In the genomic region with DNA sequence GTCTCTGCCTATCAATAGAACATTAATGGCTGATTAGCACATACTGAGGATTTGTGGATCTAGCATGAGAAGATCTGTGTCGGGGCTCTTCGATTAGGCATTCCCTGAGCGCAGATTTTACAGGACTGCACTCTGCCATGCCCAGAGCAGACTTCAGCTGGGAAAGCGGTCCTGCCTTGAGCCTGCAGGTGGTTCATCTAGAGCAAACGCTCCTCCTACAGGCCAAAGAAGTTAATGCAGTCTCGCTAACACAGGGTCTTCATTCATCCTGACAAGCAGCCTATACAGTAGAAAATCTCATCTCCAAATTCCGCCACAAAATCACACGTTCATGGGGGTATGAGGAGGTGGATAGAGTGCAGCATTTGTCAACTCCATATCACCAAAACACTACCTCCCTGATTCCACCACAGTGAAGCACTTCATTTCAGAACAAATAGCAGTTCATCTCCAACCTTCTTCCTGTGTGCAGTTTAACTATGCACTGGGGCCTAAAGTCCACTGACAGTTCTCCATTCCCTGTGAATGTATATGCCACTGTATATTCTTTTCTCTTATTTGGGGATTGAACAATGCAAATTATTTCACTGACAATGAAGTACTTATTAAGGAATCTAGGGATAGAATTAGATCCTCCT, we compare ENCODE assay signal across 8 cellular contexts.
A peak's percentile ranks its signal among the peaks of the same experiment; 100 is the strongest.
DNase-seq lines count a peak whose midpoint lies in the region; ATAC-seq and TF ChIP-seq lines count a peak whose summit lies in the region.

No MANE protein-coding gene starts in this region.

- no peak overlapping the region for H3K27ac Mint-ChIP-seq in neural progenitor cell

- H4K20me1 ChIP-seq in fibroblast of lung (ENCODE audit: control insufficient read depth, extremely low read depth, insufficient read depth, low read length) = no peaks in the 10 kb centered on the region
- H4K20me1 ChIP-seq in neural progenitor cell (ENCODE audit: low read depth) = no peaks in the 10 kb centered on the region

- H3K27me3 ChIP-seq in fibroblast of lung (ENCODE audit: control insufficient read depth, insufficient read depth, low read length) (no peaks in the 10 kb centered on the region), neural progenitor cell (no peaks in the 10 kb centered on the region)

- H3K4me3 ChIP-seq in fibroblast of lung (replicated peaks in 1 of 4; ENCODE audit: control extremely low read depth in 1 of 4, insufficient read depth in 1 of 4, low read depth in 3 of 4, low read length in 4 of 4) = no peak overlapping the region
- H3K4me3 ChIP-seq in neural progenitor cell = no peak overlapping the region

- no peaks in the 10 kb centered on the region for H3K36me3 Mint-ChIP-seq in neural progenitor cell

- no peak overlapping the region for H3K4me3 Mint-ChIP-seq in neural progenitor cell

- H3K4me1 Mint-ChIP-seq in neural progenitor cell = peaks cover 13% of the 10 kb centered on the region

- peaks cover 2% of the 10 kb centered on the region for H3K27me3 Mint-ChIP-seq in neural progenitor cell (ENCODE audit: insufficient read depth, low read depth)

- H3K79me2 ChIP-seq in fibroblast of lung (ENCODE audit: control insufficient read depth, insufficient read depth, low read length) (no peaks in the 10 kb centered on the region), neural progenitor cell (ENCODE audit: low read depth) (no peaks in the 10 kb centered on the region)

- H3K9me3 Mint-ChIP-seq in neural progenitor cell = peaks cover 3% of the 10 kb centered on the region

- H3K27ac ChIP-seq in fibroblast of lung (ENCODE audit: insufficient read depth, low read length) (no peak overlapping the region), neural progenitor cell (no peak overlapping the region)

- H3F3A ChIP-seq in neural progenitor cell (ENCODE audit: low read depth) = no peaks in the 10 kb centered on the region

- TF ChIP-seq CTCF in fibroblast of lung (conservative IDR thresholded peaks at IDR 0.05 in 1 of 2, IDR thresholded peaks at IDR 0.05 in 1 of 2; ENCODE audit: low read depth in 1 of 2, low read length in 2 of 2) = peak; percentile 78 to 92
- peak; percentile 81 for TF ChIP-seq CTCF in neural progenitor cell (IDR thresholded peaks at IDR 0.05)

- peak; percentile 99 for ATAC-seq in GM18858 (IDR thresholded peaks at IDR 0.05; ENCODE audit: unreplicated experiment)
- peak; percentile 98 for ATAC-seq in HG02943 (IDR thresholded peaks at IDR 0.05; ENCODE audit: low read depth, unreplicated experiment)

- no peak overlapping the region for H3K9ac ChIP-seq in fibroblast of lung (ENCODE audit: insufficient read depth, low read length)
- no peak overlapping the region for H3K9ac ChIP-seq in neural progenitor cell

- H3K36me3 ChIP-seq in fibroblast of lung (ENCODE audit: control insufficient read depth, insufficient read depth, low read length) (no peaks in the 10 kb centered on the region), neural progenitor cell (no peaks in the 10 kb centered on the region)

- H3K4me1 ChIP-seq in fibroblast of lung (ENCODE audit: control insufficient read depth, extremely low read depth, insufficient read depth, low read length) (no peaks in the 10 kb centered on the region), neural progenitor cell (no peaks in the 10 kb centered on the region)

- H2AFZ ChIP-seq in fibroblast of lung (ENCODE audit: low read length) = no peak overlapping the region
- H2AFZ ChIP-seq in neural progenitor cell (replicated peaks) = peak overlapping the region; percentile 43

- H3K4me2 ChIP-seq in fibroblast of lung (ENCODE audit: extremely low read depth, insufficient read depth, low read length) (no peak overlapping the region), neural progenitor cell (no peak overlapping the region)

- peak in 10 of 14 donors; percentile 13 to 69 (median 38) for DNase-seq in C1 segment of cervical spinal cord (lab: John Stamatoyannopoulos, UW)
- DNase-seq in NCI-H1105 treated with DMSO at 0.1 percent for 48 hours (lab: John Stamatoyannopoulos, UW) = peak; percentile 84
- DNase-seq in SKM-1 treated with dmso at 0.1 percent for 144 hours (lab: John Stamatoyannopoulos, UW; ENCODE audit: unreplicated experiment) = peak; percentile 42
- peak; percentile 51 to 76 for DNase-seq in fibroblast of lung (ENCODE audit: low read depth in 2 of 2)
- DNase-seq in neural progenitor cell (ENCODE audit: low spot score) = peak; percentile 88
- no peak for DNase-seq in stimulated activated naive CD4-positive, alpha-beta T cell treated with Interleukin-2 at 50 U/mL for 16 hours (lab: John Stamatoyannopoulos, UW)

- H3K9me3 ChIP-seq in fibroblast of lung (ENCODE audit: control insufficient read depth, insufficient read depth, low read depth, low read length) = no peaks in the 10 kb centered on the region
- H3K9me3 ChIP-seq in neural progenitor cell (ENCODE audit: low read depth) = no peaks in the 10 kb centered on the region
